Comparison of ENCODE assay signal across 25 cellular contexts in the genomic region with DNA sequence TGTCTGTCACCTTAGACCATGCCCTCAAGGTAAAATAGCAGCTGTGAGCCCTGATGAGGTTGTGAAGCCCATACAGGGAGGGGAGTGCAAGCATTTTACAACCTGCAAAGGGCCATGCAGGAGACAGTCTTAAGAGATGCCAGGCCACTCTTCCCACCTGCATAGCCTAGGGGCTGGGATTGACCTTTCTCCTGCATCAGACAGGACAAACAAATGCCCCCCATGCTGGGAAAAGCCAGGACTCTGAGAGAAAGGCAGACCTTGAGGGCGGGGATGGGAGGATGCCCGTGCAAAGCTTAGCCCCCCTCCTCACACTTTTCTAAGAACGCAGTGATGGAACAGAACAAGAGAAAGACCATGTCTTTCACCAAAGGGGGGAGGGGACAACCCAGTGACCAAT.
DNase-seq lines count a peak whose midpoint lies in the region; ATAC-seq and TF ChIP-seq lines count a peak whose summit lies in the region.
"Had no signal": no experiment of that assay in that cellular context is flagged by ENCODE, and none has a peak within 500 bp of the region (broad histone marks: within the 10 kb centered on the region; RNA-seq: fewer than 3 reads in every experiment).

No MANE protein-coding gene starts in this region.

- no peaks in the 10 kb centered on the region for H4K20me1 ChIP-seq in BLaER1

- TF ChIP-seq CTCF in lung (IDR thresholded peaks at IDR 0.05; ENCODE audit: control extremely low read depth, extremely low read depth) (no peak), thyroid gland (IDR thresholded peaks at IDR 0.05) (no peak)

- H3K4me3 ChIP-seq in BLaER1 (no peak overlapping the region), HUES48 (ENCODE audit: low read depth, low read length) (peak overlapping the region; percentile 27; the same call in 1 of the 2 replicates), lung (no peak overlapping the region), thyroid gland (replicated peaks in 1 of 3) (no peak overlapping the region)
- H3K4me3 ChIP-seq: HAP-1, PC-9, SJSA1 had no signal

- DNase-seq in ecto neural progenitor cell (ENCODE audit: low spot score) (peak; percentile 35), lung (ENCODE audit: low spot score) (peak; percentile 16), NCI-H1694 treated with DMSO at 0.1 percent for 48 hours (lab: John Stamatoyannopoulos, UW) (no peak), thyroid gland (no peak), middle frontal gyrus (ENCODE audit: extremely low spot score, low spot score) (no peak)
- DNase-seq in stimulated activated CD4-positive, alpha-beta T cell treated with anti-CD3 and anti-CD28 coated beads, Interleukin-4, amount 100 ng/mL, for 1 hour, result no peak
- DNase-seq: 8988T; ACHN; BE2C; CD4-positive, CD25-positive, alpha-beta regulatory T cell; DMS153; DND-41; HFFc6; NCI-H1048; NCI-H1694; NCI-H2081; NCI-H2227 treated with DMSO at 0.1 percent for 48 hours; NCI-H526 treated with DMSO at 0.1 percent for 48 hours; PC-9; Right ventricle myocardium superior; RPMI8226 had no signal

- H3K36me3 ChIP-seq in BLaER1 (no peaks in the 10 kb centered on the region), HUES48 (ENCODE audit: control insufficient read depth, insufficient read depth, low read length) (no peaks in the 10 kb centered on the region), lung (ENCODE audit: control insufficient read depth in 2 of 2, insufficient read depth in 2 of 2, low read length in 2 of 2) (no peaks in the 10 kb centered on the region), thyroid gland (no peaks in the 10 kb centered on the region)
- H3K36me3 ChIP-seq: BE2C, HAP-1, SJSA1 had no signal

- H3K9ac ChIP-seq in BLaER1 (no peak overlapping the region), HUES48 (ENCODE audit: low read depth, low read length) (no peak overlapping the region)

- H3K27me3 ChIP-seq in BLaER1 (no peaks in the 10 kb centered on the region), HUES48 (ENCODE audit: control insufficient read depth, insufficient read depth, low read length) (peaks cover 77% of the 10 kb centered on the region), lung (ENCODE audit: control insufficient read depth, insufficient read depth) (peaks cover 5% of the 10 kb centered on the region), thyroid gland (no peaks in the 10 kb centered on the region)
- H3K27me3 ChIP-seq: BE2C, SJSA1 had no signal

- H3K4me1 ChIP-seq in BLaER1 (peaks cover 77% of the 10 kb centered on the region), HUES48 (ENCODE audit: control insufficient read depth, insufficient read depth, low read length) (peaks cover 26% of the 10 kb centered on the region), lung (ENCODE audit: control insufficient read depth in 2 of 2, insufficient read depth in 2 of 2, low read length in 2 of 2) (no peaks in the 10 kb centered on the region), thyroid gland (no peaks in the 10 kb centered on the region)
- H3K4me1 ChIP-seq: BE2C, SJSA1 had no signal

- 64 to 90% methylated on average over 3 of the region's 3 CpGs for WGBS in lung, 2 donors
- WGBS in thyroid gland, 2 donors, result 70 to 86% methylated on average over 2 to 3 of the region's 3 CpGs

- ATAC-seq in lung (ENCODE audit: insufficient read depth, low FRiP score), result no peak

- intact Hi-C loops in thyroid gland (cut with DNase I), result no loop called here

- TF ChIP-seq POLR2A in thyroid gland (IDR thresholded peaks at IDR 0.05), result no peak

- H3K4me2 ChIP-seq in BLaER1, result peak overlapping the region; percentile 70
- H3K4me2 ChIP-seq: PC-9 had no signal

- H3K27ac ChIP-seq in BLaER1 (peak overlapping the region; percentile 10; the same call in 1 of the 2 replicates), HUES48 (ENCODE audit: low read depth, low read length) (no peak overlapping the region), lung (ENCODE audit: low read depth in 1 of 2, low read length in 1 of 2) (no peak overlapping the region), thyroid gland (no peak overlapping the region)
- H3K27ac ChIP-seq: PC-9, SJSA1 had no signal

- no peaks in the 10 kb centered on the region for H3K9me3 ChIP-seq in BLaER1
- H3K9me3 ChIP-seq in HUES48 (ENCODE audit: control insufficient read depth, insufficient read depth, low read length), result peaks cover 24% of the 10 kb centered on the region
- peaks cover 0 to 7% of the 10 kb centered on the region in 2 donors for H3K9me3 ChIP-seq in lung (ENCODE audit: control insufficient read depth in 2 of 2, insufficient read depth in 1 of 2, low read length in 1 of 2)
- no peaks in the 10 kb centered on the region for H3K9me3 ChIP-seq in thyroid gland
- H3K9me3 ChIP-seq: BE2C, HAP-1, SJSA1 had no signal

Comparison
In these comparisons a context has a peak if more than half of its experiments do, and no peak if none do; other contexts are left out.
1. DNase-seq: peak in ecto neural progenitor cell (single experiment) and lung (single experiment); none in NCI-H1694 treated with DMSO at 0.1 percent for 48 hours (single experiment), thyroid gland (0 of 2), middle frontal gyrus (single experiment) and stimulated activated CD4-positive, alpha-beta T cell treated with anti-CD3 and anti-CD28 coated beads, Interleukin-4, amount 100 ng/mL, for 1 hour (single experiment).